ENCODE assay signal across 8 cellular contexts in genomic region chr5:16736158-16736994, GRCh38.
DNase-seq lines count a peak whose midpoint lies in the region; ATAC-seq, FAIRE-seq and TF ChIP-seq lines count a peak whose summit lies in the region.

No MANE protein-coding gene starts in this region.

- 15 to 19% methylated on average over 12 to 14 of the region's 14 CpGs for WGBS in ectodermal cell, 2 experiments
- WGBS in psoas muscle, 3 donors = 61 to 64% (median 62%) methylated on average over 14 of the region's 14 CpGs
- 53 to 65% (median 57%) methylated on average over 14 of the region's 14 CpGs for WGBS in spleen, 5 donors

- no peaks in the 10 kb centered on the region for H3K27me3 ChIP-seq in ectodermal cell (ENCODE audit: control insufficient read depth, insufficient read depth, low read length, poor library complexity, severe bottlenecking)
- no peaks in the 10 kb centered on the region for H3K27me3 ChIP-seq in psoas muscle (ENCODE audit: insufficient read depth in 3 of 3, low read length in 2 of 3)
- H3K27me3 ChIP-seq in spleen (replicated peaks in 1 of 7) = no peaks in the 10 kb centered on the region

- H3K9me3 ChIP-seq in ectodermal cell (ENCODE audit: control insufficient read depth, low read length) = no peaks in the 10 kb centered on the region
- no peaks in the 10 kb centered on the region for H3K9me3 ChIP-seq in psoas muscle
- no peaks in the 10 kb centered on the region for H3K9me3 ChIP-seq in spleen

- peaks cover 52% of the 10 kb centered on the region for H3K4me1 Mint-ChIP-seq in mesothelial cell of epicardium

- H3K36me3 ChIP-seq in ectodermal cell (ENCODE audit: control insufficient read depth, insufficient read depth, low read length) (no peaks in the 10 kb centered on the region), psoas muscle (ENCODE audit: insufficient read depth in 1 of 2, low read depth in 1 of 2) (no peaks in the 10 kb centered on the region), spleen (peaks cover 0 to 8% (median 0%) of the 10 kb centered on the region in 6 donors)

- H3K4me1 ChIP-seq in ectodermal cell (ENCODE audit: control insufficient read depth, insufficient read depth, low read length) = peaks cover 51% of the 10 kb centered on the region
- no peaks in the 10 kb centered on the region for H3K4me1 ChIP-seq in psoas muscle
- H3K4me1 ChIP-seq in spleen = peaks cover 0 to 16% (median 9%) of the 10 kb centered on the region in 6 donors

- DNase-seq in GM03348 (ENCODE audit: low spot score) (peak; percentile 64), NCI-H524 treated with DMSO at 0.1 percent for 48 hours (lab: John Stamatoyannopoulos, UW) (peak; percentile 68), mesothelial cell of epicardium (ENCODE audit: low spot score in 2 of 2, unreplicated experiment in 2 of 2) (peak in 1 of 2 experiments; percentile 49), RCC 7860 (ENCODE audit: low spot score) (no peak), coronary artery (ENCODE audit: low spot score) (no peak), psoas muscle (no peak), spleen (no peak)

- TF ChIP-seq CTCF in mesothelial cell of epicardium (IDR thresholded peaks at IDR 0.05; ENCODE audit: unreplicated experiment) (no peak), coronary artery (IDR thresholded peaks at IDR 0.05) (no peak), psoas muscle (IDR thresholded peaks at IDR 0.05) (no peak), spleen (IDR thresholded peaks at IDR 0.05 in 8 of 11, conservative IDR thresholded peaks at IDR 0.05 in 3 of 11) (no peak)

- peaks cover 8% of the 10 kb centered on the region for H3K36me3 Mint-ChIP-seq in mesothelial cell of epicardium

- H3K4me3 ChIP-seq in ectodermal cell (ENCODE audit: insufficient read depth, low read depth, low read length) (peak overlapping the region; percentile 7), coronary artery (no peak overlapping the region), psoas muscle (no peak overlapping the region), spleen (no peak overlapping the region)

- H3K27me3 Mint-ChIP-seq in mesothelial cell of epicardium (ENCODE audit: low read depth) = no peaks in the 10 kb centered on the region

- peak overlapping the region; percentile 3 for H3K4me3 Mint-ChIP-seq in mesothelial cell of epicardium

- intact Hi-C loops in psoas muscle (cut with DNase I) (no loop called here), spleen (cut with DNase I; ENCODE audit: low total_unique reads) (no loop called here)

- no peak for ATAC-seq in psoas muscle

- H3K27ac Mint-ChIP-seq in mesothelial cell of epicardium = peak overlapping the region; percentile 86

- peak overlapping the region; percentile 96 for H3K27ac ChIP-seq in ectodermal cell (ENCODE audit: insufficient read depth, low read depth, low read length, poor library complexity, severe bottlenecking)
- no peak overlapping the region for H3K27ac ChIP-seq in coronary artery
- no peak overlapping the region for H3K27ac ChIP-seq in psoas muscle
- no peak overlapping the region for H3K27ac ChIP-seq in spleen

- H3K9me3 Mint-ChIP-seq in mesothelial cell of epicardium = no peaks in the 10 kb centered on the region

- no peak for TF ChIP-seq POLR2A in spleen (IDR thresholded peaks at IDR 0.05)

- no peak for FAIRE-seq in RCC 7860 (lab: Jason Lieb, UNC)

Comparison
In these comparisons a context has a peak if more than half of its experiments do, and no peak if none do; other contexts are left out.
1. DNase-seq: peak in GM03348 (single experiment) and NCI-H524 treated with DMSO at 0.1 percent for 48 hours (single experiment); none in RCC 7860 (single experiment), coronary artery (single experiment), psoas muscle (0 of 2) and spleen (single experiment).